In genomic region chr13:37289212-37289935, GRCh38 we compare ENCODE assay signal across 15 cellular contexts.
"Had no signal": no experiment of that assay in that cellular context is flagged by ENCODE, and none has a peak within 500 bp of the region (broad histone marks: within the 10 kb centered on the region; RNA-seq: fewer than 3 reads in every experiment).

No MANE protein-coding gene starts in this region.

- DNase-seq: colonic mucosa; effector CD4-positive, alpha-beta T cell; endodermal cell; kidney; left colon; natural killer cell; nucleus accumbens; ovary; right lobe of liver; stimulated activated CD4-positive, alpha-beta T cell treated with anti-CD3 and anti-CD28 coated beads, Interleukin-4, amount 100 ng/mL, for 1 hour; stimulated activated CD8-positive, alpha-beta memory T cell treated with anti-CD3 and anti-CD28 coated beads, Interleukin-4, amount 100 ng/mL, for 48 hours; stimulated activated naive CD8-positive, alpha-beta T cell treated with anti-CD3 and anti-CD28 coated beads, Interleukin-15, Interleukin-2, amounts not matched to agents 100 U/mL and 50 U/mL, for 24 hours; tibial artery; upper lobe of left lung; uterus had no signal
